Comparison of ENCODE assay signal across 31 cellular contexts in genomic region chr10:116110736-116111135, GRCh38.
"Had no signal": no experiment of that assay in that cellular context is flagged by ENCODE, and none has a peak within 500 bp of the region (broad histone marks: within the 10 kb centered on the region; RNA-seq: fewer than 3 reads in every experiment).

No MANE protein-coding gene starts in this region.

- H3K4me2 ChIP-seq: KMS-11 had no signal

- FAIRE-seq: astrocyte, bronchial epithelial cell had no signal

- H3K36me3 ChIP-seq: adrenal gland, WERI-Rb-1 had no signal

- H3K27me3 ChIP-seq: adrenal gland, body of pancreas had no signal

- DNase-seq: activated CD4-positive, alpha-beta memory T cell treated with anti-CD3 and anti-CD28 coated beads, Interleukin-2, amount 10 ng/mL, durations not matched to agents 7 days and 5 days; activated CD4-positive, alpha-beta T cell treated with anti-CD3 and anti-CD28 coated beads for 1 hour; activated CD4-positive, alpha-beta T cell treated with anti-CD3 and anti-CD28 coated beads for 48 hours; activated CD4-positive, CD25-positive, alpha-beta regulatory T cell; activated gamma-delta T cell treated with Interleukin-2 at 50 U/mL for 16 hours; activated naive CD4-positive, alpha-beta T cell treated with anti-CD3 and anti-CD28 coated beads for 36 hours; activated T-cell treated with anti-CD3 and anti-CD28 coated beads, Interleukin-2, amount 50 U/mL, for 24 hours; body of pancreas; caudate nucleus; MM.1S; MV-4-11; NCI-H1092; NCI-H1436 treated with DMSO at 0.1 percent for 48 hours; NCI-H1694 treated with DMSO at 0.1 percent for 48 hours; NCI-H2029; NCI-H2171; NCI-H510A; NCI-H526; NCI-H748 treated with DMSO at 0.1 percent for 48 hours; OCI-M1; Right ventricle myocardium superior; SW 1271; T-helper 1 cell; T-helper 2 cell; T-helper 9 cell; WERI-Rb-1 had no signal

- H3K9me3 ChIP-seq: adrenal gland, body of pancreas had no signal

- ATAC-seq: activated naive CD4-positive, alpha-beta T cell treated with anti-CD3 and anti-CD28 coated beads, Interleukin-2, amount 50 U/mL, for 72 hours; body of pancreas had no signal

- H3K4me3 ChIP-seq: adrenal gland, body of pancreas had no signal

- H3K27ac ChIP-seq: adrenal gland, body of pancreas, KMS-11, WERI-Rb-1 had no signal

- H3K4me1 ChIP-seq: adrenal gland had no signal
